ENCODE assay signal across 12 cellular contexts in the genomic region with DNA sequence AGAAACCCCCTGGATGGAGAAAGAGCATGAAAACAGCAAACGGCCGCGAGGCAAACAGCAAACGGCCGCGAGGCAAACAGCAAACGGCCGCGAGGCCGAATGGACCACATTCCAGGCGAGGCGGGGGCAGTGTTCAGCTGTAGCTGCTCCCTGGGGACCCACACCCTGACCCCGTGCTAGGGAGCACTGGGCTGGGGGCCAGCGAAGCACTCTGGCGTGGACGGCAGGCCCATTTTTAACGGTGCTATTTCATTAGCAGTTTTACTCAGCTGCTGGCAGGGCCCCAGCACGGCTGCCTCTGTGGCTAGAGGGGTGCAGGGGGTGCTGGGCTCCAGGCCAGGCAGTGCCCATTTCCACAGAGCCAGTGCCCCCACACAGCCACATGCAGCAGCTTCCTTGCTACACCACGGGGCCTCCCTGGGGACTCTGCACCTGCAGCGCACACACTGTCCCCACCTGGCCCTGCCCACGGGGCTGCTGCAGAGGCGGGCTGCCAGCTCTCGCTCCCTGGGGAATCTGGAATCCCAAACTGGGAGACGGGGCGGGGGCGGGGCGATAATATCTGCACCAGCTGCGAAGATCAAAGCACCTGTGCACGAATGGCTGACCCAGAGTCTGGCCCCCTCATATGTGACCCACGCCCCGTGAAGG. TPM values are rescaled to one million over a fixed set of nuclear protein-coding genes. Genes with fewer than 3 reads are reported as not detected.
A peak's percentile ranks its signal among the peaks of the same experiment; 100 is the strongest.
DNase-seq lines count a peak whose midpoint lies in the region; ATAC-seq and TF ChIP-seq lines count a peak whose summit lies in the region.
"Had no signal": no experiment of that assay in that cellular context is flagged by ENCODE, and none has a peak within 500 bp of the region (broad histone marks: within the 10 kb centered on the region; RNA-seq: fewer than 3 reads in every experiment).

No MANE protein-coding gene starts in this region.

- peaks cover 10% of the 10 kb centered on the region for H3K4me1 ChIP-seq in fibroblast of lung (ENCODE audit: control insufficient read depth, extremely low read depth, insufficient read depth, low read length)
- peaks cover 4% of the 10 kb centered on the region for H3K4me1 ChIP-seq in ovary (ENCODE audit: insufficient read depth)

- H3K36me3 ChIP-seq in fibroblast of lung (ENCODE audit: control insufficient read depth, insufficient read depth, low read length), result no peaks in the 10 kb centered on the region
- H3K36me3 ChIP-seq in ovary, result no peaks in the 10 kb centered on the region

- no peak for TF ChIP-seq POLR2A in ovary (IDR thresholded peaks at IDR 0.05)

- intact Hi-C loops in ovary (cut with DNase I), result no loop called here

- H3K4me3 ChIP-seq in fibroblast of lung (replicated peaks in 1 of 4; ENCODE audit: control extremely low read depth in 1 of 4, insufficient read depth in 1 of 4, low read depth in 3 of 4, low read length in 4 of 4) (no peak overlapping the region), ovary (no peak overlapping the region)
- H3K4me3 ChIP-seq: skin epidermis had no signal

- H3K27ac ChIP-seq in fibroblast of lung (ENCODE audit: insufficient read depth, low read length) (no peak overlapping the region), ovary (no peak overlapping the region)

- WGBS in ovary, 3 donors, result 18 to 34% (median 26%) methylated on average over 28 to 31 of the region's 31 CpGs

- H3K79me2 ChIP-seq in fibroblast of lung (ENCODE audit: control insufficient read depth, insufficient read depth, low read length), result no peaks in the 10 kb centered on the region

- H2AFZ ChIP-seq in fibroblast of lung (ENCODE audit: low read length), result no peak overlapping the region

- peak; percentile 36 for DNase-seq in EH (ENCODE audit: low read depth)
- DNase-seq in NCI-H2171 treated with DMSO at 0.1 percent for 48 hours (lab: John Stamatoyannopoulos, UW), result peak; percentile 93
- DNase-seq in fibroblast of lung (ENCODE audit: low read depth in 2 of 2), result peak; percentile 22 to 54
- DNase-seq in ovary, result peak; percentile 57 to 81 (median 60)
- DNase-seq in stimulated activated CD4-positive, alpha-beta T cell treated with anti-CD3 and anti-CD28 coated beads, Interleukin-2, amount 100 ng/mL, for 48 hours, result no peak
- DNase-seq: activated effector memory CD4-positive, alpha-beta T cell treated with Interleukin-2 at 50 U/mL for 16 hours; GDM1; stimulated activated naive CD8-positive, alpha-beta T cell treated with anti-CD3 and anti-CD28 coated beads, Interleukin-15, amount 100 ng/mL, for 72 hours had no signal

- no peaks in the 10 kb centered on the region for H4K20me1 ChIP-seq in fibroblast of lung (ENCODE audit: control insufficient read depth, extremely low read depth, insufficient read depth, low read length)

- no peak overlapping the region for H3K4me2 ChIP-seq in fibroblast of lung (ENCODE audit: extremely low read depth, insufficient read depth, low read length)

- no peak overlapping the region for H3K9ac ChIP-seq in fibroblast of lung (ENCODE audit: insufficient read depth, low read length)

- no peak for ATAC-seq in HG02938 (IDR thresholded peaks at IDR 0.05; ENCODE audit: unreplicated experiment)
- ATAC-seq in esophagus mucosa, result no peak
- no peak for ATAC-seq in HG03469 (IDR thresholded peaks at IDR 0.05; ENCODE audit: unreplicated experiment)
- ATAC-seq: stimulated activated naive CD8-positive, alpha-beta T cell treated with anti-CD3 and anti-CD28 coated beads, Interleukin-15, amount 100 ng/mL, for 72 hours had no signal

- H3K27me3 ChIP-seq in fibroblast of lung (ENCODE audit: control insufficient read depth, insufficient read depth, low read length) (peaks cover 4% of the 10 kb centered on the region), ovary (no peaks in the 10 kb centered on the region)

- no peak for TF ChIP-seq EP300 in ovary (IDR thresholded peaks at IDR 0.05)

- H3K9me3 ChIP-seq in fibroblast of lung (ENCODE audit: control insufficient read depth, insufficient read depth, low read depth, low read length), result no peaks in the 10 kb centered on the region
- no peaks in the 10 kb centered on the region for H3K9me3 ChIP-seq in ovary

- no peak for TF ChIP-seq CTCF in fibroblast of lung (conservative IDR thresholded peaks at IDR 0.05 in 1 of 2, IDR thresholded peaks at IDR 0.05 in 1 of 2; ENCODE audit: low read depth in 1 of 2, low read length in 2 of 2)
- TF ChIP-seq CTCF in ovary (IDR thresholded peaks at IDR 0.05), result no peak

RNA-seq across cellular contexts. Expression of a gene that starts 35.6 kb away (rescaled TPM):
- total RNA-seq in fibroblast of lung (0.26 and 0.50 TPM in 2 replicates), ovary (10 to 100 TPM in 1 of 7 donors, 1 to 10 TPM in 6; 3.3 to 10.9 (median 4.4) TPM), esophagus mucosa (13.7 TPM)
- polyA plus RNA-seq in fibroblast of lung (0.84 TPM in 1 of 2 replicates, not detected in the other), ovary (1 to 10 TPM; 1.1 to 2.2 TPM)
- 0.06 and 1.6 TPM in 2 replicates for polyA plus RNA-seq in fibroblast of lung (2012)
- 0.12 and 1.5 TPM in 2 replicates for polyA minus RNA-seq in fibroblast of lung (ENCODE audit: low replicate concordance)

Comparison
In these comparisons a context has a peak if more than half of its experiments do, and no peak if none do; other contexts are left out.
1. DNase-seq: peak in EH (single experiment), NCI-H2171 treated with DMSO at 0.1 percent for 48 hours (single experiment), fibroblast of lung (2 of 2) and ovary (5 of 5); none in stimulated activated CD4-positive, alpha-beta T cell treated with anti-CD3 and anti-CD28 coated beads, Interleukin-2, amount 100 ng/mL, for 48 hours (0 of 2).